23 cellular contexts compared by ENCODE assay signal in genomic region chr9:746661-747434, GRCh38.
A peak's percentile ranks its signal among the peaks of the same experiment; 100 is the strongest.
DNase-seq lines count a peak whose midpoint lies in the region; ATAC-seq and TF ChIP-seq lines count a peak whose summit lies in the region.
"Had no signal": no experiment of that assay in that cellular context is flagged by ENCODE, and none has a peak within 500 bp of the region (broad histone marks: within the 10 kb centered on the region; RNA-seq: fewer than 3 reads in every experiment).

No MANE protein-coding gene starts in this region.

- TF ChIP-seq EP300 in esophagus muscularis mucosa (IDR thresholded peaks at IDR 0.05), result no peak

- peaks cover 0 to 7% of the 10 kb centered on the region in 2 donors for H3K36me3 Mint-ChIP-seq in activated naive CD4-positive, alpha-beta T cell treated with anti-CD3 and anti-CD28 coated beads, Interleukin-2, amount 50 U/mL, for 72 hours

- TF ChIP-seq POLR2A in esophagus muscularis mucosa (IDR thresholded peaks at IDR 0.05; ENCODE audit: low read depth), result no peak

- DNase-seq in RWPE1 (ENCODE audit: low spot score), result no peak
- DNase-seq in esophagus muscularis mucosa (ENCODE audit: extremely low spot score), result no peak
- DNase-seq in superior temporal gyrus (ENCODE audit: extremely low spot score), result peak; percentile 3
- DNase-seq in activated naive CD4-positive, alpha-beta T cell treated with anti-CD3 and anti-CD28 coated beads, Interleukin-2, amount 50 U/mL, for 72 hours (ENCODE audit: low spot score in 2 of 2), result no peak
- DNase-seq in A172 (ENCODE audit: low spot score), result no peak
- DNase-seq: activated CD4-positive, alpha-beta T cell treated with anti-CD3 and anti-CD28 coated beads for 4 hours; activated naive CD4-positive, alpha-beta T cell; activated T-cell treated with anti-CD3 and anti-CD28 coated beads, Interleukin-2, amount 50 U/mL, for 4 hours; CD4-positive, alpha-beta T cell; cortex of kidney; kidney glomerular epithelial cell; NCI-H146; NCI-H510A; NK-92 treated with Interleukin-12 subunit alpha and Interleukin-12 subunit beta, amount 100 ng/mL, for 24 hours; SJCRH30; stimulated activated CD8-positive, alpha-beta memory T cell treated with anti-CD3 and anti-CD28 coated beads, Interleukin-4, amount 100 ng/mL, for 48 hours; T-cell had no signal

- H3K27ac ChIP-seq in C4-2B, result peak overlapping the region; percentile 27; the same call in 1 of the 2 replicates
- peak overlapping the region; percentile 57 for H3K27ac ChIP-seq in RWPE1
- peak overlapping the region; percentile 81 to 86 (median 82) for H3K27ac ChIP-seq in esophagus muscularis mucosa (replicated peaks in 1 of 4)
- H3K27ac ChIP-seq: neutrophil, SJCRH30 had no signal

- H3K4me3 ChIP-seq in esophagus muscularis mucosa, result no peak overlapping the region
- H3K4me3 ChIP-seq: K562, psoas muscle, SJCRH30 had no signal

- CTCF ChIA-PET in RWPE1 (lab: Yijun Ruan, JAX), result interaction anchor here (1.3 kb wide), 1 partner anchor 45 kb away, joined by 3 read pairs; no protein-coding TSS in a partner anchor

- no peaks in the 10 kb centered on the region for H3K27me3 ChIP-seq in esophagus muscularis mucosa
- H3K27me3 ChIP-seq: neutrophil, SJCRH30 had no signal

- H3K4me1 ChIP-seq in esophagus muscularis mucosa, result peaks cover 45 to 69% (median 59%) of the 10 kb centered on the region in 4 donors

- POLR2A ChIA-PET in RWPE1 (lab: Yijun Ruan, JAX; ENCODE audit: low non-redundant PET), result no interaction called here

- no peaks in the 10 kb centered on the region for H3K9me3 Mint-ChIP-seq in activated naive CD4-positive, alpha-beta T cell treated with anti-CD3 and anti-CD28 coated beads, Interleukin-2, amount 50 U/mL, for 72 hours
- H3K9me3 Mint-ChIP-seq: activated T-cell treated with anti-CD3 and anti-CD28 coated beads, Interleukin-2, amount 50 U/mL, for 4 hours; CD4-positive, alpha-beta T cell; T-cell had no signal

- H3K27ac Mint-ChIP-seq in activated naive CD4-positive, alpha-beta T cell treated with anti-CD3 and anti-CD28 coated beads, Interleukin-2, amount 50 U/mL, for 72 hours, result no peak overlapping the region
- H3K27ac Mint-ChIP-seq: CD4-positive, alpha-beta T cell; T-cell had no signal

- intact Hi-C loops in esophagus muscularis mucosa (cut with DNase I), result no loop called here

- H3K9me3 ChIP-seq in esophagus muscularis mucosa, result no peaks in the 10 kb centered on the region
- H3K9me3 ChIP-seq: neutrophil, psoas muscle, SJCRH30 had no signal

- peaks cover 9 to 58% (median 45%) of the 10 kb centered on the region in 4 donors for H3K36me3 ChIP-seq in esophagus muscularis mucosa
- H3K36me3 ChIP-seq: SJCRH30 had no signal

- TF ChIP-seq CTCF in C4-2B (conservative IDR thresholded peaks at IDR 0.05) (no peak), RWPE1 (conservative IDR thresholded peaks at IDR 0.05; ENCODE audit: low read depth) (no peak), esophagus muscularis mucosa (IDR thresholded peaks at IDR 0.05) (no peak)

- no peak for ATAC-seq in activated naive CD4-positive, alpha-beta T cell treated with anti-CD3 and anti-CD28 coated beads, Interleukin-2, amount 50 U/mL, for 72 hours
- no peak for ATAC-seq in SK-N-SH treated with all-trans-retinoic acid at 6 μM for 48 hours
- ATAC-seq: activated T-cell treated with anti-CD3 and anti-CD28 coated beads, Interleukin-2, amount 50 U/mL, for 4 hours; HCT116; K562; T-cell had no signal

- WGBS in esophagus muscularis mucosa, result 95% methylated on average over 7 of the region's 7 CpGs

TF ChIP-seq in SK-N-SH treated with all-trans-retinoic acid at 6 μM for 48 hours, 23 proteins besides CTCF, POLR2A, EP300 and RAD21:
- TF ChIP-seq ZNF565 (CRISPR knock-in tag; conservative IDR thresholded peaks at IDR 0.05; ENCODE audit: low read depth) (no peak), BACH2 (CRISPR knock-in tag; IDR thresholded peaks at IDR 0.05; ENCODE audit: borderline replicate concordance) (no peak), GLIS3 (CRISPR knock-in tag; IDR thresholded peaks at IDR 0.05) (no peak), ZFP3 (CRISPR knock-in tag; IDR thresholded peaks at IDR 0.05) (no peak), PATZ1 (CRISPR knock-in tag; IDR thresholded peaks at IDR 0.05; ENCODE audit: borderline replicate concordance) (no peak), PPARA (CRISPR knock-in tag; IDR thresholded peaks at IDR 0.05; ENCODE audit: borderline replicate concordance) (no peak), CSRNP3 (CRISPR knock-in tag; IDR thresholded peaks at IDR 0.05) (no peak), ZNF8 (CRISPR knock-in tag; IDR thresholded peaks at IDR 0.05) (no peak), ARNTL (CRISPR knock-in tag; IDR thresholded peaks at IDR 0.05; ENCODE audit: borderline replicate concordance, low read depth) (no peak), ZC3H10 (CRISPR knock-in tag; IDR thresholded peaks at IDR 0.05) (no peak), TSHZ2 (CRISPR knock-in tag; IDR thresholded peaks at IDR 0.05) (no peak), RARB (CRISPR knock-in tag; IDR thresholded peaks at IDR 0.05) (no peak), OSR1 (CRISPR knock-in tag; IDR thresholded peaks at IDR 0.05) (no peak), POU6F1 (CRISPR knock-in tag; IDR thresholded peaks at IDR 0.05; ENCODE audit: borderline replicate concordance, low read depth) (no peak)
TF ChIP-seq in SK-N-SH treated with all-trans-retinoic acid at 6 μM for 48 hours: peak in this region for 0.

Comparison
In these comparisons a context has a peak if more than half of its experiments do, and no peak if none do; other contexts are left out.
1. H3K27ac ChIP-seq: peak in every context shown above with its lines; median percentile 82 in esophagus muscularis mucosa; 57 in RWPE1; 27 in C4-2B.